In the genomic region with DNA sequence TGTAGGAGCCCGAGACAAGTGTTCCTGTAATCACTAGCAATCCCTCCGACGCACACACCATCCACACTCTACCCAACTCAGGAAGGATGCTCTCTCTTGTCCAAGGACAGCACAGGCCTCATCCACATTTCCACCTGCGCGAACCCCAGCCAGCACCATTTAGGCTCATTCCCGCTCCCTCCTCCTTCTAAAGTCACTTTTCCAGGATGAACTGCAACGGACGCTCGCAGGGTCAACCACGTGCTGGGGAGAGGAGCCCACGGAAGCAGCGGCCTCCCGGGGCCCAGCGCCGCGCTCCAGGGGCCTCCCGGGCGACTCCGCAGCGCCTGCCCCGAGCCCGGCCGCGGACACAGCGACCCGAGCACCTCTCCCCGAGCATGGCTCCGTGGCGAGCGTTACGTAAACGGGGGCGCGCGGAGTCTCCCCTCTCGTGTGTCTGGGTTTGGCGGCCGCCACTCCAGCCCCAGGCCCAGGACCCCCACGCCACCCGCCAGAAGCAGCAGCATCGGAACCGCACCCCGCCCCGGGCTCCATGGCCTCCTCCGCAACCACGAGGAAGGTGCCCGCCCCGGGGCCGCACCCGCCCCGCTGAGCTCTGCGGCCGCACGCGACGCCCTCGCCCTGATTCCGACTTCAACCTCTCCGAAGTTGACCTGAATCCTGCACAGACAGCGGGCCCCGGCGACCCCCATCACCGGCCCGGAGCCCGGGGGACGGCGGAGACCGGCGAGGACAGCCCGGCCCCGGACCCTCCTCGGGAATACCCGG, we compare ENCODE assay signal across 8 cellular contexts. TPM values are rescaled to one million over a fixed set of nuclear protein-coding genes. Genes with fewer than 3 reads are reported as not detected.
DNase-seq lines count a peak whose midpoint lies in the region; ATAC-seq, FAIRE-seq and TF ChIP-seq lines count a peak whose summit lies in the region.

No MANE protein-coding gene starts in this region.

- peak overlapping the region; percentile 88 for H3K4me2 ChIP-seq in HCT116 (ENCODE audit: low read length)

- BruUV-seq in HCT116 (replicated peaks; lab: Mats Ljungman, UMichigan) = no TSS peak

- WGBS in testis, 2 donors = 0% methylated on average over 43 to 45 of the region's 73 CpGs

- no peak; the same call in 1 of the 2 replicates for ATAC-seq in HCT116

- no peak for TF ChIP-seq RAD21 in HCT116 (IDR thresholded peaks at IDR 0.05; ENCODE audit: low read depth)

- DNase-seq in GM12891 (ENCODE audit: insufficient read length, low spot score) = peak; percentile 47
- no peak for DNase-seq in HCT116 (ENCODE audit: low read depth, low spot score)
- DNase-seq in MV-4-11 (lab: John Stamatoyannopoulos, UW) = peak; percentile 15
- peak; percentile 78 for DNase-seq in activated CD8-positive, alpha-beta memory T cell treated with anti-CD3 and anti-CD28 coated beads, Interleukin-2, amount 50 U/mL, for 48 hours
- DNase-seq in epithelial cell of prostate (ENCODE audit: low read depth, low spot score) = no peak
- peak; percentile 49 for DNase-seq in testis
- no peak for DNase-seq in inferior parietal cortex (ENCODE audit: extremely low spot score)

- H3K36me3 ChIP-seq in HCT116 (ENCODE audit: control insufficient read depth in 1 of 2, insufficient read depth in 2 of 2, low read length in 2 of 2) = peaks cover 27 to 35% of the 10 kb centered on the region in 2 experiments; a peak in 3 of 4 replicates
- H3K36me3 ChIP-seq in muscle layer of duodenum (ENCODE audit: control insufficient read depth in 1 of 2, insufficient read depth in 2 of 2, low read length in 2 of 2) = peaks cover 27 to 28% of the 10 kb centered on the region in 2 donors
- no peaks in the 10 kb centered on the region for H3K36me3 ChIP-seq in testis (ENCODE audit: low read depth, missing control alignments)

- TF ChIP-seq POLR2A in GM12891 (IDR thresholded peaks at IDR 0.05; ENCODE audit: low read depth, low read length) = no peak
- no peak for TF ChIP-seq POLR2A in HCT116 (IDR thresholded peaks at IDR 0.05; ENCODE audit: borderline replicate concordance, extremely low read depth, insufficient read depth, insufficient read length)
- TF ChIP-seq POLR2A in testis (IDR thresholded peaks at IDR 0.05) = no peak

- peak overlapping the region; percentile 88 for H3K27ac ChIP-seq in HCT116 (ENCODE audit: low read depth, low read length)
- H3K27ac ChIP-seq in epithelial cell of prostate = peak overlapping the region; percentile 93
- H3K27ac ChIP-seq in muscle layer of duodenum (ENCODE audit: low read length) = peak overlapping the region; percentile 91
- H3K27ac ChIP-seq in testis = peak overlapping the region; percentile 98 to 99

- FAIRE-seq in GM12891 (lab: Jason Lieb, UNC) = no peak

- H3K79me2 ChIP-seq in HCT116 (ENCODE audit: insufficient read depth, low read length) = peaks cover 57% of the 10 kb centered on the region

- RAD21 ChIA-PET in HCT116 (lab: Charles Lee; ENCODE audit: low non-redundant PET in 1 of 2, low total read pairs in 2 of 2, uncharacterized antibody in 2 of 2, unreplicated experiment in 2 of 2) = no interaction called here

- POLR2A ChIA-PET in HCT116 (lab: Charles Lee) = no interaction called here

- peaks cover 20 to 34% of the 10 kb centered on the region in 2 experiments for H3K4me1 ChIP-seq in HCT116 (ENCODE audit: control insufficient read depth in 1 of 2, insufficient read depth in 2 of 2, low read length in 2 of 2)
- peaks cover 15 to 22% of the 10 kb centered on the region in 2 donors for H3K4me1 ChIP-seq in muscle layer of duodenum (ENCODE audit: control insufficient read depth in 1 of 2, insufficient read depth in 2 of 2, low read length in 2 of 2)
- H3K4me1 ChIP-seq in testis = peaks cover 14% of the 10 kb centered on the region

- H3K27me3 ChIP-seq in HCT116 (ENCODE audit: insufficient read depth, low read length) (no peaks in the 10 kb centered on the region), muscle layer of duodenum (ENCODE audit: low read depth, low read length) (no peaks in the 10 kb centered on the region), testis (no peaks in the 10 kb centered on the region)

- TF ChIP-seq CTCF in HCT116 (IDR thresholded peaks at IDR 0.05 in 2 of 3, conservative IDR thresholded peaks at IDR 0.05 in 1 of 3; ENCODE audit: borderline replicate concordance in 1 of 3, insufficient read depth in 1 of 3, low read depth in 2 of 3, low read length in 2 of 3) (no peak), testis (IDR thresholded peaks at IDR 0.05) (no peak)

- H4K20me1 ChIP-seq in HCT116 (ENCODE audit: insufficient read depth) = peaks cover 3% of the 10 kb centered on the region; the same call in 1 of the 2 replicates

- no peaks in the 10 kb centered on the region for H3K9me2 ChIP-seq in HCT116 (ENCODE audit: insufficient read depth)

- peak overlapping the region; percentile 97 for H3K9ac ChIP-seq in HCT116 (ENCODE audit: low read length)

- peak overlapping the region; percentile 82 to 91 for H3K4me3 ChIP-seq in HCT116 (replicated peaks in 1 of 2; ENCODE audit: low read depth in 1 of 2, low read length in 2 of 2)
- peak overlapping the region; percentile 77 to 79 for H3K4me3 ChIP-seq in muscle layer of duodenum (ENCODE audit: low read depth in 1 of 2, low read length in 2 of 2)
- H3K4me3 ChIP-seq in testis = peak overlapping the region; percentile 97 to 98

- H3K9me3 ChIP-seq in HCT116 (ENCODE audit: control insufficient read depth in 1 of 2, insufficient read depth in 1 of 2, low read depth in 1 of 2, low read length in 2 of 2) = no peaks in the 10 kb centered on the region
- H3K9me3 ChIP-seq in muscle layer of duodenum (ENCODE audit: control insufficient read depth in 1 of 2, low read length in 2 of 2) = no peaks in the 10 kb centered on the region
- H3K9me3 ChIP-seq in testis = no peaks in the 10 kb centered on the region

- CTCF ChIA-PET in HCT116 (lab: Charles Lee) = no interaction called here

- intact Hi-C loops in HCT116 (cut with micrococcal nuclease) (no loop called here), testis (cut with DNase I; ENCODE audit: low total_unique reads) (no loop called here)

- H2AFZ ChIP-seq in HCT116 (ENCODE audit: low read depth, low read length, poor library complexity, severe bottlenecking) = no peak overlapping the region

TF ChIP-seq in GM12891, 5 proteins besides CTCF, POLR2A, EP300 and RAD21:
- TF ChIP-seq PAX5 (IDR thresholded peaks at IDR 0.05; ENCODE audit: insufficient read depth, low read length, severe bottlenecking) (no peak), POLR2AphosphoS5 (IDR thresholded peaks at IDR 0.05; ENCODE audit: low read depth, low read length) (0 out of 2 replicates have a peak, but pooled peaks have one; percentile 34), POU2F2 (IDR thresholded peaks at IDR 0.05; ENCODE audit: low read depth, low read length) (no peak), TAF1 (IDR thresholded peaks at IDR 0.05; ENCODE audit: low read depth, low read length) (no peak), SPI1 (IDR thresholded peaks at IDR 0.05; ENCODE audit: low read depth, low read length) (no peak)

TF ChIP-seq in HCT116, 20 proteins besides CTCF, POLR2A, EP300 and RAD21:
- TF ChIP-seq ZNF274 (IDR thresholded peaks at IDR 0.05; ENCODE audit: low read depth, low read length) (no peak), MAX (IDR thresholded peaks at IDR 0.05) (peak; percentile 53; the same call in 1 of the 2 replicates), ZFX (IDR thresholded peaks at IDR 0.05) (peak; percentile 83)

RNA-seq across cellular contexts. Expression of gene USP36, which starts 0.7 kb away (rescaled TPM):
- 27.4 TPM for polyA plus RNA-seq in GM12891 (2012; ENCODE audit: low read depth, missing spikeins)
- 104 TPM for total RNA-seq in HCT116 (2021; ENCODE audit: unreplicated experiment)
- polyA plus RNA-seq in HCT116 (2012) = 61.4 and 63.6 TPM in 2 replicates
- total RNA-seq in testis = 10 to 100 TPM; 77.5 to 79.8 TPM
- polyA plus RNA-seq in testis (ENCODE audit: insufficient read depth, low read depth, low replicate concordance) = 32.8 TPM

RNA-seq across cellular contexts. Expression of gene CYTH1, which starts 57.9 kb away (rescaled TPM):
- 171 TPM for polyA plus RNA-seq in GM12891 (2012; ENCODE audit: low read depth, missing spikeins)
- total RNA-seq in HCT116 (2021; ENCODE audit: unreplicated experiment) = 34.3 TPM
- 20.0 and 24.7 TPM in 2 replicates for polyA plus RNA-seq in HCT116 (2012)
- 10 to 100 TPM; 42.2 to 47.9 TPM for total RNA-seq in testis
- 40.8 TPM for polyA plus RNA-seq in testis (ENCODE audit: insufficient read depth, low read depth, low replicate concordance)

Comparison
In these comparisons a context has a peak if more than half of its experiments do, and no peak if none do; other contexts are left out.
1. DNase-seq: peak in GM12891 (single experiment), MV-4-11 (single experiment), activated CD8-positive, alpha-beta memory T cell treated with anti-CD3 and anti-CD28 coated beads, Interleukin-2, amount 50 U/mL, for 48 hours (single experiment) and testis (single experiment); none in HCT116 (single experiment), epithelial cell of prostate (single experiment) and inferior parietal cortex (single experiment).
2. Peak in every context shown above with its lines, with median percentiles within 50 percentile points of each other: H3K27ac ChIP-seq and H3K4me3 ChIP-seq.